ENCODE assay signal across 29 cellular contexts in genomic region chr16:4656695-4657686, GRCh38. TPM values are rescaled to one million over a fixed set of nuclear protein-coding genes. Genes with fewer than 3 reads are reported as not detected.
A peak's percentile ranks its signal among the peaks of the same experiment; 100 is the strongest.
DNase-seq lines count a peak whose midpoint lies in the region; ATAC-seq, FAIRE-seq and TF ChIP-seq lines count a peak whose summit lies in the region.
"Had no signal": no experiment of that assay in that cellular context is flagged by ENCODE, and none has a peak within 500 bp of the region (broad histone marks: within the 10 kb centered on the region; RNA-seq: fewer than 3 reads in every experiment).

No MANE protein-coding gene starts in this region.

- H3K9me3 ChIP-seq in A549 (no peaks in the 10 kb centered on the region), K562 (replicated peaks; ENCODE audit: control insufficient read depth, insufficient read depth, low read depth, low read length) (no peaks in the 10 kb centered on the region), gastrocnemius medialis (no peaks in the 10 kb centered on the region)
- H3K9me3 ChIP-seq: SJSA1 had no signal

- intact Hi-C loops in K562 (cut with micrococcal nuclease) = no loop called here
- intact Hi-C loops in gastrocnemius medialis (cut with DNase I; ENCODE audit: low total_unique reads) = no loop called here

- no peak overlapping the region for H3K23ac ChIP-seq in mesendoderm (ENCODE audit: low read length)

- TF ChIP-seq RAD21 in A549 (conservative IDR thresholded peaks at IDR 0.05 in 1 of 2, IDR thresholded peaks at IDR 0.05 in 1 of 2) = no peak
- no peak for TF ChIP-seq RAD21 in K562 (CRISPR knock-in tag; conservative IDR thresholded peaks at IDR 0.05 in 1 of 2, IDR thresholded peaks at IDR 0.05 in 1 of 2)

- H3K9me1 ChIP-seq in K562 (ENCODE audit: control insufficient read depth, insufficient read depth, low read length) = no peaks in the 10 kb centered on the region

- FAIRE-seq in A549 (lab: Jason Lieb, UNC) (no peak), K562 (lab: Jason Lieb, UNC) (no peak)
- FAIRE-seq: A204.1, GM12878 had no signal

- H3K36me3 ChIP-seq in GM23338 (ENCODE audit: insufficient read depth) (no peaks in the 10 kb centered on the region), K562 (ENCODE audit: control insufficient read depth, insufficient read depth, low read length) (peaks cover 61% of the 10 kb centered on the region; the same call in 2 of the 3 replicates), mesendoderm (ENCODE audit: control insufficient read depth, insufficient read depth, low read length) (no peaks in the 10 kb centered on the region), gastrocnemius medialis (peaks cover 0 to 58% of the 10 kb centered on the region in 2 donors)

- CTCF ChIA-PET in A549 (lab: Yijun Ruan, JAX) (interaction anchor here (0.6 to 1.8 kb wide), 3 partner anchors 24 to 387 kb away, joined by 3 to 4 read pairs (median 3); no protein-coding TSS in a partner anchor), K562 (lab: Yijun Ruan, JAX; ENCODE audit: low intra/inter-chr PET ratio) (interaction anchor here (0.6 kb wide), 1 partner anchor 56 kb away, joined by 4 read pairs; no protein-coding TSS in a partner anchor)

- H3K9ac ChIP-seq in K562 (ENCODE audit: insufficient read depth in 1 of 2, low read depth in 2 of 2, low read length in 2 of 2) (peak overlapping the region in 1 of 2 experiments; percentile 20; a peak in 1 of 4 replicates), mesendoderm (ENCODE audit: low read length) (no peak overlapping the region)

- TF ChIP-seq EP300 in A549 (IDR thresholded peaks at IDR 0.05) (no peak), K562 (IDR thresholded peaks at IDR 0.05; ENCODE audit: low read length) (no peak)

- DNase-seq in A549 (ENCODE audit: low read depth in 1 of 2, low spot score in 1 of 2) (no peak), GM23338 (ENCODE audit: low spot score) (no peak), K562 (ENCODE audit: extremely low read depth in 1 of 4, low spot score in 3 of 4) (no peak), mesendoderm (peak; percentile 19), gastrocnemius medialis (no peak)
- DNase-seq: CD8-positive, alpha-beta memory T cell; DMS 273 treated with DMSO at 0.1 percent for 48 hours; DMS79; EL; GDM1; H9; HFFc6; KBM-7; MV-4-11; NCI-H1105; NCI-H146; NCI-H2029; NCI-H446; NCI-H524 treated with DMSO at 0.1 percent for 48 hours; NCI-H774; PC-9; Right ventricle myocardium superior had no signal

- no peak overlapping the region for H2AFZ ChIP-seq in GM23338
- no peak overlapping the region for H2AFZ ChIP-seq in K562 (ENCODE audit: low read depth, low read length)
- H2AFZ ChIP-seq: PC-9 had no signal

- H3K27me3 ChIP-seq in GM23338 (ENCODE audit: insufficient read depth) (no peaks in the 10 kb centered on the region), K562 (ENCODE audit: control insufficient read depth in 2 of 2, insufficient read depth in 2 of 2, low read length in 2 of 2) (no peaks in the 10 kb centered on the region), mesendoderm (ENCODE audit: insufficient read depth, low read length, poor library complexity) (no peaks in the 10 kb centered on the region), gastrocnemius medialis (no peaks in the 10 kb centered on the region)
- H3K27me3 ChIP-seq: SJSA1 had no signal

- POLR2A ChIA-PET in A549 (lab: Yijun Ruan, JAX) = no interaction called here
- POLR2A ChIA-PET in K562 (lab: Yijun Ruan, JAX) = no interaction called here

- H3K79me1 ChIP-seq in mesendoderm (ENCODE audit: low read length) = peaks cover 3% of the 10 kb centered on the region

- H3K27me3 Mint-ChIP-seq in GM23338 (ENCODE audit: insufficient read depth, low read depth, poor library complexity) = peaks cover 2% of the 10 kb centered on the region
- H3K27me3 Mint-ChIP-seq: CD8-positive, alpha-beta memory T cell had no signal

- H3K4me2 ChIP-seq in A549 = no peak overlapping the region
- H3K4me2 ChIP-seq in GM23338 = no peak overlapping the region
- no peak overlapping the region for H3K4me2 ChIP-seq in K562 (ENCODE audit: insufficient read depth, low read length)
- no peak overlapping the region for H3K4me2 ChIP-seq in mesendoderm (ENCODE audit: low read length)
- H3K4me2 ChIP-seq: PC-9 had no signal

- TF ChIP-seq CTCF in A549 (IDR thresholded peaks at IDR 0.05) = no peak
- TF ChIP-seq CTCF in GM23338 (conservative IDR thresholded peaks at IDR 0.05; ENCODE audit: low read depth in 2 of 2) = no peak
- no peak for TF ChIP-seq CTCF in K562 (IDR thresholded peaks at IDR 0.05 in 2 of 3, conservative IDR thresholded peaks at IDR 0.05 in 1 of 3; ENCODE audit: insufficient read depth in 2 of 3, low read depth in 1 of 3, low read length in 3 of 3)
- TF ChIP-seq CTCF in gastrocnemius medialis (IDR thresholded peaks at IDR 0.05 in 4 of 5, conservative IDR thresholded peaks at IDR 0.05 in 1 of 5) = no peak

- no peak overlapping the region for H4K5ac ChIP-seq in mesendoderm (ENCODE audit: low read length)

- no peaks in the 10 kb centered on the region for H3K9me2 ChIP-seq in GM23338 (ENCODE audit: insufficient read depth)

- no peak overlapping the region for H2BK5ac ChIP-seq in mesendoderm (ENCODE audit: low read length)

- in situ Hi-C loops in K562 (cut with MboI) (no loop called here), gastrocnemius medialis (cut with MboI; ENCODE audit: low sequenced_read_pairs in 4 of 4) (no loop called here)

- H3K4me1 ChIP-seq in A549 (peaks cover 32% of the 10 kb centered on the region), GM23338 (ENCODE audit: insufficient read depth) (no peaks in the 10 kb centered on the region), K562 (replicated peaks in 1 of 2; ENCODE audit: control insufficient read depth in 2 of 2, insufficient read depth in 2 of 2, low read length in 2 of 2) (peaks cover 0 to 20% of the 10 kb centered on the region in 2 experiments; a peak in 2 of 5 replicates), mesendoderm (ENCODE audit: control insufficient read depth, low read depth, low read length) (no peaks in the 10 kb centered on the region), gastrocnemius medialis (no peaks in the 10 kb centered on the region)
- H3K4me1 ChIP-seq: SJSA1 had no signal

- no peaks in the 10 kb centered on the region for H3F3A ChIP-seq in GM23338 (replicated peaks; ENCODE audit: low read depth)

- no peak overlapping the region for H4K8ac ChIP-seq in mesendoderm (ENCODE audit: low read depth, low read length)

- no peaks in the 10 kb centered on the region for H3K79me2 ChIP-seq in GM23338 (replicated peaks; ENCODE audit: insufficient read depth)
- H3K79me2 ChIP-seq in K562 (ENCODE audit: control insufficient read depth, insufficient read depth, low read length) = no peaks in the 10 kb centered on the region
- H3K79me2 ChIP-seq in mesendoderm (ENCODE audit: control insufficient read depth, insufficient read depth, low read length) = no peaks in the 10 kb centered on the region

- no peaks in the 10 kb centered on the region for H3K4me1 Mint-ChIP-seq in GM23338
- H3K4me1 Mint-ChIP-seq: H9 had no signal

- H3K9me3 Mint-ChIP-seq in GM23338 = no peaks in the 10 kb centered on the region
- H3K9me3 Mint-ChIP-seq: CD14-positive monocyte; CD8-positive, alpha-beta memory T cell; H9; HFFc6 had no signal

- no peak overlapping the region for H3K27ac Mint-ChIP-seq in GM23338
- H3K27ac Mint-ChIP-seq: CD14-positive monocyte, HFFc6 had no signal

- ATAC-seq in A549 (no peak), GM23338 (peak; percentile 44), K562 (no peak), GM21529 (IDR thresholded peaks at IDR 0.05; ENCODE audit: unreplicated experiment) (no peak), GM21717 (IDR thresholded peaks at IDR 0.05; ENCODE audit: unreplicated experiment) (no peak), HG02884 (IDR thresholded peaks at IDR 0.05; ENCODE audit: unreplicated experiment) (no peak), gastrocnemius medialis (no peak)
- ATAC-seq: GM12878 had no signal

- H4K20me1 ChIP-seq in GM23338 (replicated peaks; ENCODE audit: insufficient read depth) (no peaks in the 10 kb centered on the region), K562 (replicated peaks; ENCODE audit: control insufficient read depth, insufficient read depth, low read length) (no peaks in the 10 kb centered on the region)

- H3K36me3 Mint-ChIP-seq in GM23338 (ENCODE audit: low read depth) = peaks cover 19% of the 10 kb centered on the region

- H3K27ac ChIP-seq in A549 (no peak overlapping the region), GM23338 (ENCODE audit: low read depth) (no peak overlapping the region), K562 (ENCODE audit: extremely low read depth, low read depth, low read length) (no peak overlapping the region), mesendoderm (ENCODE audit: low read depth, low read length) (no peak overlapping the region), gastrocnemius medialis (no peak overlapping the region)
- H3K27ac ChIP-seq: PC-9, SJSA1 had no signal

- no peak overlapping the region for H3K18ac ChIP-seq in mesendoderm (ENCODE audit: low read length)

- no peak overlapping the region for H2AK5ac ChIP-seq in mesendoderm (ENCODE audit: low read length)

- H3K56ac ChIP-seq in mesendoderm (ENCODE audit: low read length) = no peak overlapping the region

- H2BK15ac ChIP-seq in mesendoderm (replicated peaks; ENCODE audit: low read depth) = no peak overlapping the region

- no peak overlapping the region for H3K4me3 Mint-ChIP-seq in GM23338
- H3K4me3 Mint-ChIP-seq: CD14-positive monocyte; CD8-positive, alpha-beta memory T cell; H9; HFFc6 had no signal

- BruUV-seq in K562 (replicated peaks; lab: Mats Ljungman, UMichigan) = no TSS peak

- no peak overlapping the region for H2BK120ac ChIP-seq in mesendoderm (ENCODE audit: low read depth, low read length)

- H3K4me3 ChIP-seq in A549 (no peak overlapping the region), GM23338 (no peak overlapping the region), K562 (no peak overlapping the region), mesendoderm (ENCODE audit: low read length) (no peak overlapping the region), gastrocnemius medialis (no peak overlapping the region)
- H3K4me3 ChIP-seq: GM12878, PC-9, SJSA1 had no signal

- WGBS in A549 (ENCODE audit: missing lambda C conversion rate) = 95% methylated on average over 25 of the region's 25 CpGs
- 92% methylated on average over 14 of the region's 25 CpGs for WGBS in K562 (ENCODE audit: insufficient coverage, low coverage, missing lambda C conversion rate)
- no CpG with 5 or more reads among the region's 25 CpGs for WGBS in mesendoderm (ENCODE audit: extremely low coverage, insufficient coverage, low lambda C conversion rate)

- TF ChIP-seq POLR2A in A549 (IDR thresholded peaks at IDR 0.05; ENCODE audit: low read length) = no peak
- no peak for TF ChIP-seq POLR2A in K562 (conservative IDR thresholded peaks at IDR 0.05)
- no peak for TF ChIP-seq POLR2A in gastrocnemius medialis (IDR thresholded peaks at IDR 0.05)

- H3K4ac ChIP-seq in mesendoderm (ENCODE audit: low read depth, low read length) = no peak overlapping the region

RNA-seq across cellular contexts. Expression of gene MGRN1, which starts 32.4 kb away (rescaled TPM):
- polyA plus RNA-seq in A549 (2011; rRNA removed) (4.3 and 8.2 TPM in 2 replicates), A549 (2017; fragmentation: RNase III; extraction: RNeasy Plus Mini Kit Qiagen cat#74134 plus additional on column Dnase treatment) (28.2 to 30.6 TPM (median 29.9 TPM) in 3 replicates), GM23338 (2016; fragmentation: Nextera tagmentation; extraction: Ambion mirVana) (10.5 and 13.1 TPM in 2 replicates), K562 (2011; rRNA removed) (2.7 and 5.0 TPM in 2 replicates), K562 (2014; fragmentation: Illumina TruSeq; extraction: Trizol) (8.5 and 17.4 TPM in 2 replicates), K562 (2014; fragmentation: Nextera tagmentation; extraction: Ambion mirVana) (under 1 TPM; 0.15 to 0.27 TPM), K562 (2014; rRNA removed) (11.2 and 13.0 TPM in 2 replicates)
- polyA plus RNA-seq in A549 (2012; cell fraction: cytosol; rRNA removed) = 13.8 and 18.5 TPM in 2 replicates
- 34.4 and 34.6 TPM in 2 replicates for polyA plus RNA-seq in A549 (2012; cell fraction: nucleus; rRNA removed)
- 10.7 and 16.5 TPM in 2 replicates for polyA minus RNA-seq in A549 (2011; rRNA and poly(A)+ RNA removed)
- 54.6 and 71.8 TPM in 2 replicates for total RNA-seq in GM23338 (2014; rRNA removed; shearing (Covaris generic))
- 41.1 and 92.0 TPM in 2 replicates for total RNA-seq in K562 (2011; cell fraction: chromatin; rRNA removed; ENCODE audit: low replicate concordance)
- total RNA-seq in K562 (2011; cell fraction: nucleolus; rRNA removed) = 34.2 and 37.4 TPM in 2 replicates
- 33.4 and 44.4 TPM in 2 replicates for total RNA-seq in K562 (2011; cell fraction: nucleoplasm; rRNA removed)
- total RNA-seq in K562 (2014; rRNA removed) (11.6 and 15.7 TPM in 2 replicates), K562 (2014; rRNA removed; fragmentation: Illumina TruSeq; extraction: Trizol) (3.4 and 3.5 TPM in 2 replicates), K562 (2015; rRNA removed; fragmentation: Illumina TruSeq; extraction: Trizol) (6.0 and 6.8 TPM in 2 replicates), K562 (2021) (35.2 and 37.9 TPM in 2 replicates), gastrocnemius medialis (10 to 100 TPM; 33.8 to 62.9 (median 55.0) TPM)
- 2.9 and 4.6 TPM in 2 replicates for polyA plus RNA-seq in K562 (2011; cell fraction: cytosol; rRNA removed)
- 15.2 and 25.7 TPM in 2 replicates for polyA plus RNA-seq in K562 (2011; cell fraction: nucleus; rRNA removed)
- 21.1 and 24.5 TPM in 2 replicates for polyA plus RNA-seq in K562 (2012)
- polyA minus RNA-seq in K562 (2011; rRNA and poly(A)+ RNA removed) = 5.9 and 6.1 TPM in 2 replicates
- 14.1 and 21.3 TPM in 2 replicates for polyA minus RNA-seq in K562 (2011; cell fraction: cytosol; rRNA and poly(A)+ RNA removed)
- polyA minus RNA-seq in K562 (2011; cell fraction: nucleus; rRNA and poly(A)+ RNA removed) = 10.2 and 16.8 TPM in 2 replicates
- polyA plus RNA-seq in mesendoderm (2013, experiment 1 of 2) = 43.1 TPM
- polyA plus RNA-seq in mesendoderm (2013, experiment 2 of 2) = 43.5 TPM

RNA-seq across cellular contexts. Expression of gene NUDT16L1, which starts 36.4 kb away (rescaled TPM):
- polyA plus RNA-seq in A549 (2011; rRNA removed) (15.5 and 16.8 TPM in 2 replicates), A549 (2017; fragmentation: RNase III; extraction: RNeasy Plus Mini Kit Qiagen cat#74134 plus additional on column Dnase treatment) (21.8 to 24.4 TPM (median 22.9 TPM) in 3 replicates), GM23338 (2016; fragmentation: Nextera tagmentation; extraction: Ambion mirVana) (37.1 and 39.0 TPM in 2 replicates), K562 (2011; rRNA removed) (14.6 and 20.1 TPM in 2 replicates), K562 (2014; fragmentation: Illumina TruSeq; extraction: Trizol) (10.1 and 14.7 TPM in 2 replicates), K562 (2014; fragmentation: Nextera tagmentation; extraction: Ambion mirVana) (1 to 10 TPM; 1.4 to 1.9 TPM), K562 (2014; rRNA removed) (37.6 and 39.9 TPM in 2 replicates)
- 44.8 and 55.5 TPM in 2 replicates for polyA plus RNA-seq in A549 (2012; cell fraction: cytosol; rRNA removed)
- 46.9 and 65.7 TPM in 2 replicates for polyA plus RNA-seq in A549 (2012; cell fraction: nucleus; rRNA removed)
- 3.5 and 5.3 TPM in 2 replicates for polyA minus RNA-seq in A549 (2011; rRNA and poly(A)+ RNA removed)
- 65.1 and 80.4 TPM in 2 replicates for total RNA-seq in GM23338 (2014; rRNA removed; shearing (Covaris generic))
- total RNA-seq in K562 (2011; cell fraction: chromatin; rRNA removed; ENCODE audit: low replicate concordance) = 12.3 and 32.4 TPM in 2 replicates
- total RNA-seq in K562 (2011; cell fraction: nucleolus; rRNA removed) = 30.5 and 32.1 TPM in 2 replicates
- total RNA-seq in K562 (2011; cell fraction: nucleoplasm; rRNA removed) = 19.6 TPM in 2 replicates
- total RNA-seq in K562 (2014; rRNA removed) (35.7 and 37.0 TPM in 2 replicates), K562 (2014; rRNA removed; fragmentation: Illumina TruSeq; extraction: Trizol) (5.9 and 8.6 TPM in 2 replicates), K562 (2015; rRNA removed; fragmentation: Illumina TruSeq; extraction: Trizol) (13.7 and 13.8 TPM in 2 replicates), K562 (2021) (33.1 and 34.9 TPM in 2 replicates), gastrocnemius medialis (10 to 100 TPM in 1 of 4 donors, 1 to 10 TPM in 3; 7.4 to 10.2 (median 8.8) TPM)
- 25.7 and 57.0 TPM in 2 replicates for polyA plus RNA-seq in K562 (2011; cell fraction: cytosol; rRNA removed)
- 28.9 and 31.1 TPM in 2 replicates for polyA plus RNA-seq in K562 (2011; cell fraction: nucleus; rRNA removed)
- 18.7 and 22.2 TPM in 2 replicates for polyA plus RNA-seq in K562 (2012)
- polyA minus RNA-seq in K562 (2011; rRNA and poly(A)+ RNA removed) = 4.1 and 5.1 TPM in 2 replicates
- 7.0 and 11.2 TPM in 2 replicates for polyA minus RNA-seq in K562 (2011; cell fraction: cytosol; rRNA and poly(A)+ RNA removed)
- 10.1 and 11.6 TPM in 2 replicates for polyA minus RNA-seq in K562 (2011; cell fraction: nucleus; rRNA and poly(A)+ RNA removed)
- 27.8 TPM for polyA plus RNA-seq in mesendoderm (2013, experiment 1 of 2)
- polyA plus RNA-seq in mesendoderm (2013, experiment 2 of 2) = 28.2 TPM

RNA-seq across cellular contexts. Expression of gene UBALD1, which starts 42.3 kb away (rescaled TPM):
- polyA plus RNA-seq in A549 (2011; rRNA removed) (10.0 and 10.2 TPM in 2 replicates), A549 (2017; fragmentation: RNase III; extraction: RNeasy Plus Mini Kit Qiagen cat#74134 plus additional on column Dnase treatment) (33.2 to 36.6 TPM (median 34.1 TPM) in 3 replicates), GM23338 (2016; fragmentation: Nextera tagmentation; extraction: Ambion mirVana) (20.7 and 23.9 TPM in 2 replicates), K562 (2011; rRNA removed) (3.7 and 7.3 TPM in 2 replicates), K562 (2014; fragmentation: Illumina TruSeq; extraction: Trizol) (3.8 and 10.5 TPM in 2 replicates), K562 (2014; fragmentation: Nextera tagmentation; extraction: Ambion mirVana) (not detected), K562 (2014; rRNA removed) (21.8 and 26.0 TPM in 2 replicates)
- 52.3 and 75.7 TPM in 2 replicates for polyA plus RNA-seq in A549 (2012; cell fraction: cytosol; rRNA removed)
- 126 and 212 TPM in 2 replicates for polyA plus RNA-seq in A549 (2012; cell fraction: nucleus; rRNA removed)
- 6.7 and 10.2 TPM in 2 replicates for polyA minus RNA-seq in A549 (2011; rRNA and poly(A)+ RNA removed)
- 32.2 and 32.8 TPM in 2 replicates for total RNA-seq in GM23338 (2014; rRNA removed; shearing (Covaris generic))
- 16.0 and 57.6 TPM in 2 replicates for total RNA-seq in K562 (2011; cell fraction: chromatin; rRNA removed; ENCODE audit: low replicate concordance)
- total RNA-seq in K562 (2011; cell fraction: nucleolus; rRNA removed) = 61.3 and 65.9 TPM in 2 replicates
- total RNA-seq in K562 (2011; cell fraction: nucleoplasm; rRNA removed) = 23.4 and 28.0 TPM in 2 replicates
- total RNA-seq in K562 (2014; rRNA removed) (22.4 and 26.6 TPM in 2 replicates), K562 (2014; rRNA removed; fragmentation: Illumina TruSeq; extraction: Trizol) (0.86 and 1.3 TPM in 2 replicates), K562 (2015; rRNA removed; fragmentation: Illumina TruSeq; extraction: Trizol) (6.2 and 7.5 TPM in 2 replicates), K562 (2021) (31.7 and 38.0 TPM in 2 replicates), gastrocnemius medialis (10 to 100 TPM; 13.5 to 19.0 (median 15.4) TPM)
- 6.4 and 24.1 TPM in 2 replicates for polyA plus RNA-seq in K562 (2011; cell fraction: cytosol; rRNA removed)
- 16.0 and 47.0 TPM in 2 replicates for polyA plus RNA-seq in K562 (2011; cell fraction: nucleus; rRNA removed)
- 33.6 and 39.2 TPM in 2 replicates for polyA plus RNA-seq in K562 (2012)
- polyA minus RNA-seq in K562 (2011; rRNA and poly(A)+ RNA removed) = 0.87 and 1.6 TPM in 2 replicates
- polyA minus RNA-seq in K562 (2011; cell fraction: cytosol; rRNA and poly(A)+ RNA removed) = 6.5 and 9.3 TPM in 2 replicates
- polyA minus RNA-seq in K562 (2011; cell fraction: nucleus; rRNA and poly(A)+ RNA removed) = 12.0 and 17.2 TPM in 2 replicates
- polyA plus RNA-seq in mesendoderm (2013, experiment 1 of 2) = 51.1 TPM
- 52.2 TPM for polyA plus RNA-seq in mesendoderm (2013, experiment 2 of 2)

Comparison
In these comparisons a context has a peak if more than half of its experiments do, and no peak if none do; other contexts are left out.
1. Of the 35 proteins assayed by ChIP-seq in both K562 and A549: peak only in K562: none; only in A549: ZC3H11A; in both: none; in neither: 34.